8 cellular contexts compared by ENCODE assay signal in genomic region chr3:100260685-100261480, GRCh38.
A peak's percentile ranks its signal among the peaks of the same experiment; 100 is the strongest.
DNase-seq lines count a peak whose midpoint lies in the region; ATAC-seq and TF ChIP-seq lines count a peak whose summit lies in the region.

Gene TBC1D23 (plus strand): TSS chr3:100260992. CDS start chr3:100261019, 27 bp downstream.

- ATAC-seq in HG02610 (IDR thresholded peaks at IDR 0.05; ENCODE audit: unreplicated experiment), result peak; percentile 100
- peak; percentile 100 for ATAC-seq in SK-N-SH treated with all-trans-retinoic acid at 6 μM for 48 hours

- H3K9me3 Mint-ChIP-seq in activated naive CD4-positive, alpha-beta T cell treated with anti-CD3 and anti-CD28 coated beads, Interleukin-2, amount 50 U/mL, for 24 hours, result no peaks in the 10 kb centered on the region

- DNase-seq in NCI-H1092 (lab: John Stamatoyannopoulos, UW), result peak; percentile 89
- peak; percentile 98 for DNase-seq in germinal center (ENCODE audit: low spot score)
- peak; percentile 99 for DNase-seq in non-pigmented ciliary epithelial cell (ENCODE audit: low read depth)
- peak; percentile 99 for DNase-seq in superior temporal gyrus (ENCODE audit: extremely low spot score)

- H3K27ac Mint-ChIP-seq in activated naive CD4-positive, alpha-beta T cell treated with anti-CD3 and anti-CD28 coated beads, Interleukin-2, amount 50 U/mL, for 24 hours, result peak within 1 kb of the TSS; percentile 100

- peaks cover 68% of the 10 kb centered on the region for H3K4me1 Mint-ChIP-seq in activated naive CD4-positive, alpha-beta T cell treated with anti-CD3 and anti-CD28 coated beads, Interleukin-2, amount 50 U/mL, for 24 hours

- peak within 1 kb of the TSS; percentile 81 for H3K4me3 ChIP-seq in GM08714 (ENCODE audit: low read length)

- no peaks in the 10 kb centered on the region for H3K27me3 Mint-ChIP-seq in activated naive CD4-positive, alpha-beta T cell treated with anti-CD3 and anti-CD28 coated beads, Interleukin-2, amount 50 U/mL, for 24 hours

- H3K4me3 Mint-ChIP-seq in activated naive CD4-positive, alpha-beta T cell treated with anti-CD3 and anti-CD28 coated beads, Interleukin-2, amount 50 U/mL, for 24 hours, result peak within 1 kb of the TSS; percentile 97

- no peaks in the 10 kb centered on the region for H3K36me3 Mint-ChIP-seq in activated naive CD4-positive, alpha-beta T cell treated with anti-CD3 and anti-CD28 coated beads, Interleukin-2, amount 50 U/mL, for 24 hours

TF ChIP-seq in SK-N-SH treated with all-trans-retinoic acid at 6 μM for 48 hours, 23 proteins besides CTCF, POLR2A, EP300 and RAD21:
- TF ChIP-seq, protein P1, sequence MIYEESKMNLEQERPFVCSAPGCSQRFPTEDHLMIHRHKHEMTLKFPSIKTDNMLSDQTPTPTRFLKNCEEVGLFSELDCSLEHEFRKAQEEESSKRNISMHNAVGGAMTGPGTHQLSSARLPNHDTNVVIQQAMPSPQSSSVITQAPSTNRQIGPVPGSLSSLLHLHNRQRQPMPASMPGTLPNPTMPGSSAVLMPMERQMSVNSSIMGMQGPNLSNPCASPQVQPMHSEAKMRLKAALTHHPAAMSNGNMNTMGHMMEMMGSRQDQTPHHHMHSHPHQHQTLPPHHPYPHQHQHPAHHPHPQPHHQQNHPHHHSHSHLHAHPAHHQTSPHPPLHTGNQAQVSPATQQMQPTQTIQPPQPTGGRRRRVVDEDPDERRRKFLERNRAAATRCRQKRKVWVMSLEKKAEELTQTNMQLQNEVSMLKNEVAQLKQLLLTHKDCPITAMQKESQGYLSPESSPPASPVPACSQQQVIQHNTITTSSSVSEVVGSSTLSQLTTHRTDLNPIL (CRISPR knock-in tag; IDR thresholded peaks at IDR 0.05; ENCODE audit: low read depth), result no peak
- TF ChIP-seq ZNF70 (CRISPR knock-in tag; IDR thresholded peaks at IDR 0.05) (no peak), GLIS3 (CRISPR knock-in tag; IDR thresholded peaks at IDR 0.05) (no peak), ZFP30 (CRISPR knock-in tag; IDR thresholded peaks at IDR 0.05) (no peak), ZC3H10 (CRISPR knock-in tag; IDR thresholded peaks at IDR 0.05) (no peak), ZFP3 (CRISPR knock-in tag; IDR thresholded peaks at IDR 0.05) (no peak), CSDC2 (CRISPR knock-in tag; IDR thresholded peaks at IDR 0.05) (no peak)
- TF ChIP-seq, protein P2, sequence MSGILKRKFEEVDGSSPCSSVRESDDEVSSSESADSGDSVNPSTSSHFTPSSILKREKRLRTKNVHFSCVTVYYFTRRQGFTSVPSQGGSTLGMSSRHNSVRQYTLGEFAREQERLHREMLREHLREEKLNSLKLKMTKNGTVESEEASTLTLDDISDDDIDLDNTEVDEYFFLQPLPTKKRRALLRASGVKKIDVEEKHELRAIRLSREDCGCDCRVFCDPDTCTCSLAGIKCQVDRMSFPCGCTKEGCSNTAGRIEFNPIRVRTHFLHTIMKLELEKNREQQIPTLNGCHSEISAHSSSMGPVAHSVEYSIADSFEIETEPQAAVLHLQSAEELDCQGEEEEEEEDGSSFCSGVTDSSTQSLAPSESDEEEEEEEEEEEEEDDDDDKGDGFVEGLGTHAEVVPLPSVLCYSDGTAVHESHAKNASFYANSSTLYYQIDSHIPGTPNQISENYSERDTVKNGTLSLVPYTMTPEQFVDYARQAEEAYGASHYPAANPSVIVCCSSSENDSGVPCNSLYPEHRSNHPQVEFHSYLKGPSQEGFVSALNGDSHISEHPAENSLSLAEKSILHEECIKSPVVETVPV (CRISPR knock-in tag; IDR thresholded peaks at IDR 0.05), result no peak

Comparison
In these comparisons a context has a peak if more than half of its experiments do, and no peak if none do; other contexts are left out.
1. Peak in every context shown above with its lines: DNase-seq, ATAC-seq and H3K4me3 ChIP-seq.